22 cellular contexts compared by ENCODE assay signal in the genomic region with DNA sequence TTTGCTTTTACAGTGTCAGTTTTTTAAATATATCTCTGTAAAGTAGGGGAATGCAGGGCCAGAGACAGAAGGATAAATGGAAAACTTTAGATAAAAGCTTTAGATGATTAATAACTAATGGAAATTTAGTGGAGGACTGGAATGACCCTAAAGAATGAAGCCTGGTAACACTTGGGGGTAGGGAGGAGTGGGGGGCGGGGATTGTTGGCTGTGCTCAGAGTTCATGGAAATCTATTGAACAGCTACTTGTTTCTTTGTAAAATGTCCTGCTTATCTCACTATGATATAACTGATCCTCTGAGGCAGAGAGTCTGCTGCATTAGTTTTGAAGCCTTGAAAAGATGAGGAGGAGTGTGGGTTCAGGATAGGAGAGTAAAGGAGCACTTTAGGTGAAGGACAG.
DNase-seq lines count a peak whose midpoint lies in the region; FAIRE-seq and TF ChIP-seq lines count a peak whose summit lies in the region.
"Had no signal": no experiment of that assay in that cellular context is flagged by ENCODE, and none has a peak within 500 bp of the region (broad histone marks: within the 10 kb centered on the region; RNA-seq: fewer than 3 reads in every experiment).

No MANE protein-coding gene starts in this region.

- POLR2A ChIA-PET in endothelial cell of umbilical vein (lab: Charles Lee): interaction anchor here (1.1 to 1.3 kb wide), 2 partner anchors 24 to 107 kb away, joined by 3 to 6 read pairs; no protein-coding TSS in a partner anchor

- peak overlapping the region; percentile 14; the same call in 1 of the 2 replicates for H3K27ac Mint-ChIP-seq in HFFc6
- H3K27ac Mint-ChIP-seq in osteocyte (ENCODE audit: unreplicated experiment): peak overlapping the region; percentile 48

- WGBS in adrenal gland, 4 donors: 69 to 80% (median 75%) methylated on average over 1 of the region's 1 CpG

- TSS peak; percentile 66 for BruUV-seq in endothelial cell of umbilical vein (replicated peaks; lab: Mats Ljungman, UMichigan)

- H3K9me1 ChIP-seq in endothelial cell of umbilical vein (replicated peaks; ENCODE audit: control insufficient read depth, extremely low read depth, insufficient read depth, low read length): no peaks in the 10 kb centered on the region

- CTCF ChIA-PET in endothelial cell of umbilical vein (lab: Charles Lee): interaction anchor here (0.7 to 7.9 kb wide), 15 partner anchors 15 to 430 kb away, joined by 3 to 93 read pairs (median 4); partner anchors contain the start of gene RALB

- no peak overlapping the region for H2AFZ ChIP-seq in endothelial cell of umbilical vein (ENCODE audit: low read depth, low read length)
- H2AFZ ChIP-seq: GM23248 had no signal

- H3K36me3 ChIP-seq in adrenal gland (replicated peaks in 1 of 2) (no peaks in the 10 kb centered on the region), endothelial cell of umbilical vein (ENCODE audit: control insufficient read depth in 2 of 2, extremely low read depth in 1 of 2, insufficient read depth in 2 of 2, low read length in 2 of 2) (no peaks in the 10 kb centered on the region)
- H3K36me3 ChIP-seq: MG63 had no signal

- no peak for DNase-seq in HFFc6
- DNase-seq in adrenal gland: peak in 4 of 7 donors; percentile 31 to 79 (median 58)
- DNase-seq in endothelial cell of umbilical vein (ENCODE audit: low read depth, low spot score): no peak
- DNase-seq in osteocyte (ENCODE audit: extremely low spot score, unreplicated experiment): no peak
- no peak for DNase-seq in T-helper 9 cell
- no peak for DNase-seq in activated gamma-delta T cell (lab: John Stamatoyannopoulos, UW)
- DNase-seq in DMS53 (lab: John Stamatoyannopoulos, UW): no peak
- no peak for DNase-seq in stimulated activated CD4-positive, alpha-beta T cell treated with anti-CD3 and anti-CD28 coated beads, Interleukin-2, amount 100 ng/mL, for 48 hours
- DNase-seq: CD4-positive, CD25-positive, alpha-beta regulatory T cell; DMS153; H9; KG1; MG63; NCI-H1105 treated with DMSO at 0.1 percent for 48 hours; NCI-H1694 treated with DMSO at 0.1 percent for 48 hours; NCI-H2171 treated with DMSO at 0.1 percent for 48 hours; NCI-H524; NCI-H774; SIG-M5 had no signal

- peak; percentile 4 for FAIRE-seq in endothelial cell of umbilical vein (lab: Jason Lieb, UNC)
- FAIRE-seq: RCC 7860 had no signal

- H3K9ac ChIP-seq in endothelial cell of umbilical vein (replicated peaks; ENCODE audit: extremely low read depth, insufficient read depth, low read length): peak overlapping the region; percentile 60
- H3K9ac ChIP-seq: BLaER1, GM23248 had no signal

- H3K9me3 Mint-ChIP-seq in HFFc6: peaks cover 10% of the 10 kb centered on the region; the same call in 1 of the 2 replicates
- peaks cover 13% of the 10 kb centered on the region for H3K9me3 Mint-ChIP-seq in osteocyte (ENCODE audit: unreplicated experiment)

- H4K20me1 ChIP-seq in endothelial cell of umbilical vein (replicated peaks; ENCODE audit: control insufficient read depth, extremely low read depth, insufficient read depth, low read length): no peaks in the 10 kb centered on the region
- H4K20me1 ChIP-seq: BLaER1 had no signal

- no peak for TF ChIP-seq POLR2A in adrenal gland (IDR thresholded peaks at IDR 0.05)
- TF ChIP-seq POLR2A in endothelial cell of umbilical vein (IDR thresholded peaks at IDR 0.05; ENCODE audit: low read depth, low read length): no peak

- dilution Hi-C loops in endothelial cell of umbilical vein (cut with MboI; ENCODE audit: extremely low pct_ligation_motif_present, low sequenced_read_pairs): no loop called here

- H3K4me3 Mint-ChIP-seq in HFFc6: peak overlapping the region; percentile 38; the same call in 1 of the 2 replicates
- H3K4me3 Mint-ChIP-seq in osteocyte (ENCODE audit: unreplicated experiment): peak overlapping the region; percentile 23
- H3K4me3 Mint-ChIP-seq: CD4-positive, CD25-positive, alpha-beta regulatory T cell; H9 had no signal

- H3K36me3 Mint-ChIP-seq in HFFc6 (ENCODE audit: low read depth) (peaks cover 11% of the 10 kb centered on the region; the same call in 1 of the 2 replicates), osteocyte (ENCODE audit: unreplicated experiment) (peaks cover 30% of the 10 kb centered on the region)

- H3K4me3 ChIP-seq in adrenal gland: no peak overlapping the region
- H3K4me3 ChIP-seq in endothelial cell of umbilical vein (replicated peaks in 1 of 3; ENCODE audit: insufficient read depth in 1 of 3, low read depth in 1 of 3, low read length in 3 of 3): peak overlapping the region in 1 of 3 experiments; percentile 18
- H3K4me3 ChIP-seq: BLaER1, GM23248, MG63 had no signal

- intact Hi-C loops in adrenal gland (cut with DNase I) (no loop called here), endothelial cell of umbilical vein (cut with micrococcal nuclease) (loop anchor here (1.0 to 2.0 kb wide), 3 partner anchors 24 to 488 kb away; no protein-coding TSS in a partner anchor)

- H3K27me3 Mint-ChIP-seq in HFFc6 (ENCODE audit: insufficient read depth) (peaks cover 10% of the 10 kb centered on the region), osteocyte (ENCODE audit: unreplicated experiment) (no peaks in the 10 kb centered on the region)

- H3K27me3 ChIP-seq in adrenal gland (no peaks in the 10 kb centered on the region), endothelial cell of umbilical vein (ENCODE audit: control insufficient read depth in 2 of 2, insufficient read depth in 2 of 2, low read length in 2 of 2) (no peaks in the 10 kb centered on the region)
- H3K27me3 ChIP-seq: BLaER1, MG63 had no signal

- H3K79me2 ChIP-seq in endothelial cell of umbilical vein (ENCODE audit: control insufficient read depth, insufficient read depth, low read length): no peaks in the 10 kb centered on the region

- H3K4me2 ChIP-seq in endothelial cell of umbilical vein (ENCODE audit: insufficient read depth, low read length): peak overlapping the region; percentile 84
- H3K4me2 ChIP-seq: BLaER1 had no signal

- peaks cover 39% of the 10 kb centered on the region for H3K4me1 Mint-ChIP-seq in HFFc6 (ENCODE audit: low read depth)
- peaks cover 27% of the 10 kb centered on the region for H3K4me1 Mint-ChIP-seq in osteocyte (ENCODE audit: unreplicated experiment)
- H3K4me1 Mint-ChIP-seq: CD4-positive, CD25-positive, alpha-beta regulatory T cell had no signal

- H3K27ac ChIP-seq in adrenal gland (peak overlapping the region; percentile 46 to 79 (median 73)), endothelial cell of umbilical vein (ENCODE audit: insufficient read depth, low read depth, low read length) (peak overlapping the region; percentile 82)
- H3K27ac ChIP-seq: BLaER1, GM23248 had no signal

- TF ChIP-seq CTCF in HFFc6 (IDR thresholded peaks at IDR 0.05) (no peak), adrenal gland (IDR thresholded peaks at IDR 0.05) (no peak), endothelial cell of umbilical vein (IDR thresholded peaks at IDR 0.05; ENCODE audit: extremely low read depth in 1 of 2, insufficient read depth in 1 of 2, low read depth in 1 of 2, low read length in 2 of 2) (no peak), osteocyte (IDR thresholded peaks at IDR 0.05) (no peak)

- H3K4me1 ChIP-seq in adrenal gland (replicated peaks in 1 of 2): peaks cover 20 to 26% of the 10 kb centered on the region in 2 donors
- H3K4me1 ChIP-seq in endothelial cell of umbilical vein (ENCODE audit: control insufficient read depth, extremely low read depth, insufficient read depth, low read length): peaks cover 37% of the 10 kb centered on the region
- H3K4me1 ChIP-seq: BLaER1 had no signal

- H3K9me3 ChIP-seq in adrenal gland (replicated peaks in 1 of 3) (no peaks in the 10 kb centered on the region), endothelial cell of umbilical vein (replicated peaks; ENCODE audit: control insufficient read depth, insufficient read depth, low read length) (no peaks in the 10 kb centered on the region)
- H3K9me3 ChIP-seq: MG63 had no signal

TF ChIP-seq in endothelial cell of umbilical vein, 7 proteins besides CTCF, POLR2A, EP300 and RAD21:
- no peak for TF ChIP-seq POLR2AphosphoS5 (IDR thresholded peaks at IDR 0.05; ENCODE audit: insufficient read depth, low read depth, low read length)
- no peak for TF ChIP-seq FOS (IDR thresholded peaks at IDR 0.05; ENCODE audit: borderline replicate concordance, insufficient read depth, low read length)
- TF ChIP-seq EZH2 (IDR thresholded peaks at IDR 0.05; ENCODE audit: borderline replicate concordance, low read depth, low read length, severe bottlenecking): no peak
- TF ChIP-seq GATA2 (IDR thresholded peaks at IDR 0.05; ENCODE audit: insufficient read depth, insufficient read length, low read depth, low read length): no peak
- no peak for TF ChIP-seq MYC (IDR thresholded peaks at IDR 0.05; ENCODE audit: low read depth, low read length)
- no peak for TF ChIP-seq JUN (IDR thresholded peaks at IDR 0.05; ENCODE audit: borderline replicate concordance, insufficient read depth, insufficient read length, low read depth)
- TF ChIP-seq, protein P1, sequence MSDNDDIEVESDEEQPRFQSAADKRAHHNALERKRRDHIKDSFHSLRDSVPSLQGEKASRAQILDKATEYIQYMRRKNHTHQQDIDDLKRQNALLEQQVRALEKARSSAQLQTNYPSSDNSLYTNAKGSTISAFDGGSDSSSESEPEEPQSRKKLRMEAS (IDR thresholded peaks at IDR 0.05; ENCODE audit: insufficient read depth, insufficient read length): no peak

Comparison
In these comparisons a context has a peak if more than half of its experiments do, and no peak if none do; other contexts are left out.
1. DNase-seq: peak in adrenal gland (4 of 7); none in HFFc6 (single experiment), endothelial cell of umbilical vein (single experiment), osteocyte (single experiment), T-helper 9 cell (single experiment), activated gamma-delta T cell (single experiment), DMS53 (single experiment) and stimulated activated CD4-positive, alpha-beta T cell treated with anti-CD3 and anti-CD28 coated beads, Interleukin-2, amount 100 ng/mL, for 48 hours (0 of 2).